ENCODE assay signal across 23 cellular contexts in the genomic region with DNA sequence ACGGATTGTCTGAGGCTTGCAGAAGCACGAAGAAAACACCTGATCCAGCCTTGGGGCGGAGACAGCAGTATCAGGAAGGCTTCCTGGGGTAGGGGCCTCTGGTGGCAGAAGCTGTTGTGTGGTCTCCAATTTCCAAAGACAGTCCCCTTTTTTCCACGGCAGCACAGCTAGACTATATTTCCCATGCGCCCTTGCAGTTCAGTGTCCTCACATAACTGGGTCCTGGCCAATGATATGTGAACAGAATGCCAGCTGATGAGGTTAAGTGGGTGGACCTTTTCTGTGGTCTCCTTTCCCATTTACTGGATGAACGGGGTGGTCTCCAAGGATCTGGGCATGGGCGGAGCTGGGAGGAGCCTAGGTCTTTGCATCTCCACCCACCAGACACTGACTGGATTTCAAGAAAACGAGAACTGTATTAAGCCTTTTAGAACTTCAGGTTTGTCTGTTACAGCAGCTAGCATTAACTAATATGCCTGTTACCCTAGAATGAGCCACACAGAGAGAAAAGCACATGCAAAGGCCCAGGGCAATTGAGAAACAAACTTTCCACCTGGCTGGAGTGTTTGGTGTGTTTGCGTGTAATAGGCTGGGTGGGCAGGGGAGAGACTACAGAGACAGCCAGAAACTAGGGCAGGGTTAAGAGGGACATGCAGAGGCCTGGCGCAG. TPM values are rescaled to one million over a fixed set of nuclear protein-coding genes. Genes with fewer than 3 reads are reported as not detected.
"Had no signal": no experiment of that assay in that cellular context is flagged by ENCODE, and none has a peak within 500 bp of the region (broad histone marks: within the 10 kb centered on the region; RNA-seq: fewer than 3 reads in every experiment).

No MANE protein-coding gene starts in this region.

- H3K27me3 ChIP-seq: ovary, right atrium auricular region, transverse colon had no signal

- H3K4me3 ChIP-seq: coronary artery, esophagus squamous epithelium, gastroesophageal sphincter, left ventricle myocardium inferior, ovary, psoas muscle, right atrium auricular region, skin epidermis, transverse colon had no signal

- ATAC-seq: gastroesophageal sphincter; natural killer cell; psoas muscle; stimulated activated naive CD8-positive, alpha-beta T cell treated with anti-CD3 and anti-CD28 coated beads, Interleukin-15, amount 100 ng/mL, for 72 hours; T-cell had no signal

- H3K9me3 ChIP-seq: esophagus squamous epithelium, gastroesophageal sphincter, left ventricle myocardium inferior, ovary, psoas muscle, right atrium auricular region, transverse colon had no signal

- FAIRE-seq: kidney, urothelium cell line had no signal

- DNase-seq: activated CD4-positive, alpha-beta memory T cell treated with anti-CD3 and anti-CD28 coated beads for 36 hours; activated CD4-positive, alpha-beta T cell treated with anti-CD3 and anti-CD28 coated beads for 48 hours; activated naive CD4-positive, alpha-beta T cell treated with Interleukin-2 at 50 U/mL for 16 hours; activated T-cell treated with anti-CD3 and anti-CD28 coated beads, Interleukin-2, amount 50 U/mL, for 48 hours; cerebellar nuclear complex; esophagus squamous epithelium; head of caudate nucleus; kidney; left ventricle myocardium inferior; midbrain; natural killer cell; ovary; stimulated activated CD4-positive, alpha-beta T cell treated with anti-CD3 and anti-CD28 coated beads, Interleukin-1b, Interleukin-23, amount 100 ng/mL, for 48 hours; stimulated activated naive CD8-positive, alpha-beta T cell treated with anti-CD3 and anti-CD28 coated beads, Interleukin-15, amount 100 ng/mL, for 72 hours; T-cell; transverse colon had no signal

- H3K36me3 ChIP-seq: esophagus squamous epithelium, gastroesophageal sphincter, left ventricle myocardium inferior, ovary, right atrium auricular region, transverse colon had no signal

- H3K4me1 ChIP-seq: esophagus squamous epithelium, gastroesophageal sphincter, left ventricle myocardium inferior, right atrium auricular region had no signal

- H3K27ac ChIP-seq: coronary artery, esophagus squamous epithelium, gastroesophageal sphincter, left ventricle myocardium inferior, ovary, psoas muscle, right atrium auricular region, skin epidermis, transverse colon had no signal

RNA-seq across cellular contexts. Expression of gene GAL3ST1, which starts 6.2 kb away (rescaled TPM):
- total RNA-seq: activated CD4-positive, alpha-beta memory T cell treated with anti-CD3 and anti-CD28 coated beads for 36 hours; natural killer cell had no signal

RNA-seq across cellular contexts. Expression of gene SEC14L6, which starts 21.7 kb away (rescaled TPM):
- total RNA-seq: left ventricle myocardium inferior, lung microvascular endothelial cell, psoas muscle had no signal
- polyA plus RNA-seq: psoas muscle had no signal
